ENCODE assay signal across 24 cellular contexts in genomic region chr2:210559167-210559566, GRCh38.
"Had no signal": no experiment of that assay in that cellular context is flagged by ENCODE, and none has a peak within 500 bp of the region (broad histone marks: within the 10 kb centered on the region; RNA-seq: fewer than 3 reads in every experiment).

No MANE protein-coding gene starts in this region.

- H3K27ac ChIP-seq: esophagus squamous epithelium, heart right ventricle, left ventricle myocardium inferior, lower lobe of right lung, ovary, psoas muscle, skin epidermis, spleen, thoracic aorta, upper lobe of right lung, uterus had no signal

- H3K4me3 ChIP-seq: esophagus squamous epithelium, heart right ventricle, left ventricle myocardium inferior, lower lobe of right lung, ovary, psoas muscle, skin epidermis, spleen, thoracic aorta, tibial nerve, upper lobe of right lung, uterus had no signal

- H3K9me3 ChIP-seq: esophagus squamous epithelium, heart right ventricle, left ventricle myocardium inferior, lower lobe of right lung, ovary, psoas muscle, spleen, thoracic aorta, tibial nerve, upper lobe of right lung, uterus had no signal

- DNase-seq: cortex of kidney; effector memory CD8-positive, alpha-beta T cell; erythroblast; esophagus squamous epithelium; glutamatergic neuron; heart right ventricle; hippocampal formation; left cardiac atrium; left ventricle myocardium inferior; lower lobe of right lung; naive thymus-derived CD8-positive, alpha-beta T cell; occipital lobe; ovary; posterior cingulate gyrus; psoas muscle; right cardiac atrium; spleen; stimulated activated CD4-positive, alpha-beta T cell treated with anti-CD3 and anti-CD28 coated beads, Interleukin-4, amount 100 ng/mL, for 4 hours; upper lobe of right lung; uterus had no signal

- H3K36me3 ChIP-seq: esophagus squamous epithelium, heart right ventricle, left ventricle myocardium inferior, lower lobe of right lung, ovary, spleen, thoracic aorta, tibial nerve, upper lobe of right lung, uterus had no signal

- H3K27me3 ChIP-seq: esophagus squamous epithelium, heart right ventricle, ovary, spleen, tibial nerve, upper lobe of right lung, uterus had no signal

- ATAC-seq: effector memory CD8-positive, alpha-beta T cell; heart right ventricle; lower lobe of right lung; naive thymus-derived CD8-positive, alpha-beta T cell; right cardiac atrium; stimulated activated memory B cell treated with anti-CD40 and anti-IgM and Interleukin-4, amounts not matched to agents 10 μg/mL and 1 μg/mL and 100 μg/mL, for 72 hours; upper lobe of right lung had no signal

- H3K4me1 ChIP-seq: esophagus squamous epithelium, heart right ventricle, left ventricle myocardium inferior, lower lobe of right lung, psoas muscle, spleen, tibial nerve, upper lobe of right lung, uterus had no signal
